ENCODE assay signal across 12 cellular contexts in genomic region chr7:131604841-131605279, GRCh38. TPM values are rescaled to one million over a fixed set of nuclear protein-coding genes. Genes with fewer than 3 reads are reported as not detected.
DNase-seq lines count a peak whose midpoint lies in the region; TF ChIP-seq lines count a peak whose summit lies in the region.
"Had no signal": no experiment of that assay in that cellular context is flagged by ENCODE, and none has a peak within 500 bp of the region (broad histone marks: within the 10 kb centered on the region; RNA-seq: fewer than 3 reads in every experiment).

No MANE protein-coding gene starts in this region.

- H3K4me2 ChIP-seq in skeletal muscle satellite cell (ENCODE audit: low read length): peak overlapping the region; percentile 15

- intact Hi-C loops in posterior vena cava (cut with DNase I): no loop called here
- intact Hi-C loops in sigmoid colon (cut with DNase I): no loop called here

- TF ChIP-seq EP300 in sigmoid colon (IDR thresholded peaks at IDR 0.05): no peak

- H3K9me3 ChIP-seq in skeletal muscle satellite cell (replicated peaks; ENCODE audit: low read length): no peaks in the 10 kb centered on the region
- no peaks in the 10 kb centered on the region for H3K9me3 ChIP-seq in sigmoid colon
- H3K9me3 ChIP-seq: heart left ventricle had no signal

- H3K27me3 ChIP-seq in skeletal muscle satellite cell (ENCODE audit: control insufficient read depth, insufficient read depth, low read length) (peaks cover 4% of the 10 kb centered on the region), sigmoid colon (no peaks in the 10 kb centered on the region)
- H3K27me3 ChIP-seq: heart left ventricle had no signal

- DNase-seq in NCI-H1694 treated with DMSO at 0.1 percent for 48 hours (lab: John Stamatoyannopoulos, UW) (peak; percentile 51), NCI-H1694 (lab: John Stamatoyannopoulos, UW) (no peak), SK-MEL-5 (ENCODE audit: low read depth, low spot score) (peak; percentile 80), hepatic stellate cell (ENCODE audit: low spot score) (peak; percentile 79), posterior vena cava (ENCODE audit: low spot score) (no peak), sigmoid colon (no peak), SKM-1 treated with dmso at 0.1 percent for 144 hours (lab: John Stamatoyannopoulos, UW; ENCODE audit: unreplicated experiment) (no peak)
- DNase-seq: 8988T; activated CD4-positive, alpha-beta T cell treated with anti-CD3 and anti-CD28 coated beads for 36 hours; activated gamma-delta T cell treated with Interleukin-2 at 50 U/mL for 16 hours; heart left ventricle had no signal

- no peak for TF ChIP-seq POLR2A in sigmoid colon (IDR thresholded peaks at IDR 0.05)

- in situ Hi-C loops in SK-MEL-5 (cut with HindIII; ENCODE audit: low pct_unique_long_range_greater_than_20kb, low sequenced_read_pairs): no loop called here

- H3K4me1 ChIP-seq in skeletal muscle satellite cell (ENCODE audit: control insufficient read depth, insufficient read depth, low read length): peaks cover 30% of the 10 kb centered on the region
- peaks cover 0 to 15% (median 7%) of the 10 kb centered on the region in 4 donors for H3K4me1 ChIP-seq in sigmoid colon

- WGBS in sigmoid colon, 2 donors: 70 to 86% methylated on average over 7 of the region's 7 CpGs

- H3K36me3 ChIP-seq in skeletal muscle satellite cell (ENCODE audit: insufficient read depth, low read length) (no peaks in the 10 kb centered on the region), sigmoid colon (no peaks in the 10 kb centered on the region)
- H3K36me3 ChIP-seq: heart left ventricle had no signal

- H3K4me3 ChIP-seq in skeletal muscle satellite cell (ENCODE audit: low read length) (no peak overlapping the region), sigmoid colon (no peak overlapping the region)
- H3K4me3 ChIP-seq: heart left ventricle had no signal

- no peak overlapping the region for H3K27ac ChIP-seq in sigmoid colon
- H3K27ac ChIP-seq: heart left ventricle had no signal

- H3K9ac ChIP-seq in skeletal muscle satellite cell (ENCODE audit: low read depth, low read length): no peak overlapping the region

- no peak for TF ChIP-seq CTCF in sigmoid colon (IDR thresholded peaks at IDR 0.05)

RNA-seq across cellular contexts. Expression of gene PODXL, which starts 48.4 kb away (rescaled TPM):
- total RNA-seq in SK-MEL-5 (2014; rRNA removed; shearing (Covaris generic)): 2.8 and 4.6 TPM in 2 replicates
- polyA plus RNA-seq in SK-MEL-5 (2015; cell fraction: cytosol; rRNA removed): 12.7 and 14.4 TPM in 2 replicates
- 6.8 and 9.9 TPM in 2 replicates for polyA plus RNA-seq in SK-MEL-5 (2015; cell fraction: nucleus; rRNA removed)
- 3.5 and 11.6 TPM in 2 replicates for total RNA-seq in skeletal muscle satellite cell (2012; rRNA removed)
- 10 to 100 TPM; 41.9 to 46.7 TPM for total RNA-seq in posterior vena cava
- total RNA-seq in sigmoid colon: 10 to 100 TPM; 15.8 to 23.2 (median 20.2) TPM
- 1 to 10 TPM; 1.2 to 8.8 (median 3.0) TPM for polyA plus RNA-seq in sigmoid colon

Comparison
In these comparisons a context has a peak if more than half of its experiments do, and no peak if none do; other contexts are left out.
1. DNase-seq: peak in NCI-H1694 treated with DMSO at 0.1 percent for 48 hours (single experiment), SK-MEL-5 (single experiment) and hepatic stellate cell (single experiment); none in NCI-H1694 (single experiment), posterior vena cava (single experiment), sigmoid colon (single experiment) and SKM-1 treated with dmso at 0.1 percent for 144 hours (single experiment).